In the genomic region with DNA sequence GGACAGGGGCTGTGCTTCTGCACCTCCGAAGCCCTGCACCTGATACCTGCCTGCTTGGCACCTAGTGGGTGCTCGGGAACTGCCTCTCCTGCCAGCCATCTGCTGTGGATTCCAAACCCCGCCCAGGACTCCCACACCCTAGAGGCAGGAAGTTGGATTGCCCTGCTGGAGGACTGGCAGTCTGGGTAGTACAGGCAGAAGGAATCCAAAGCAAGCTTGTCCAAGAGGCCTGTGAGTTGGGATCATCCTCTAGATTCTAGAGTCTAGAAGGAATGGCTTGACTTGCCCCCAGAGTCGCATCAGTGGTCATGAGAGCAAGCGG, we compare ENCODE assay signal across 16 cellular contexts.
DNase-seq lines count a peak whose midpoint lies in the region; ATAC-seq and TF ChIP-seq lines count a peak whose summit lies in the region.
"Had no signal": no experiment of that assay in that cellular context is flagged by ENCODE, and none has a peak within 500 bp of the region (broad histone marks: within the 10 kb centered on the region; RNA-seq: fewer than 3 reads in every experiment).

No MANE protein-coding gene starts in this region.

- H3K4me3 ChIP-seq in epithelial cell of esophagus (ENCODE audit: low read length), result no peak overlapping the region
- H3K4me3 ChIP-seq: esophagus squamous epithelium, heart right ventricle, psoas muscle, SJCRH30 had no signal

- TF ChIP-seq CTCF in epithelial cell of esophagus (IDR thresholded peaks at IDR 0.05; ENCODE audit: insufficient read depth, low read depth, low read length, missing control alignments), result peak; percentile 37

- ATAC-seq in HG02973 (IDR thresholded peaks at IDR 0.05; ENCODE audit: unreplicated experiment), result no peak
- ATAC-seq: heart right ventricle, psoas muscle had no signal

- DNase-seq in NCI-H2171 treated with DMSO at 0.1 percent for 48 hours (lab: John Stamatoyannopoulos, UW) (peak; percentile 15), NCI-H2171 (lab: John Stamatoyannopoulos, UW) (no peak), NCI-H2029 treated with DMSO at 0.1 percent for 48 hours (lab: John Stamatoyannopoulos, UW) (peak; percentile 21), epithelial cell of esophagus (ENCODE audit: low read depth) (peak; percentile 29), substantia nigra (lab: John Stamatoyannopoulos, UW) (no peak), epidermal melanocyte (ENCODE audit: insufficient read length, low spot score) (no peak), AG08396 (ENCODE audit: low spot score) (no peak)
- DNase-seq: activated CD4-positive, alpha-beta T cell treated with anti-CD3 and anti-CD28 coated beads, Interleukin-2, amount 10 ng/mL, durations not matched to agents 7 days and 5 days; activated naive CD8-positive, alpha-beta T cell treated with anti-CD3 and anti-CD28 coated beads, Interleukin-2, amount 10 ng/mL, durations not matched to agents 7 days and 5 days; esophagus squamous epithelium; heart right ventricle; kidney; MV-4-11; psoas muscle; SJCRH30 had no signal

- peak overlapping the region; percentile 72 for H3K27ac ChIP-seq in substantia nigra (ENCODE audit: low read depth, low read length, poor library complexity, severe bottlenecking)
- H3K27ac ChIP-seq: psoas muscle, SJCRH30 had no signal

Comparison
In these comparisons a context has a peak if more than half of its experiments do, and no peak if none do; other contexts are left out.
1. DNase-seq: peak in NCI-H2171 treated with DMSO at 0.1 percent for 48 hours (single experiment), NCI-H2029 treated with DMSO at 0.1 percent for 48 hours (single experiment) and epithelial cell of esophagus (single experiment); none in NCI-H2171 (single experiment), substantia nigra (0 of 49), epidermal melanocyte (single experiment) and AG08396 (single experiment).